22 cellular contexts compared by ENCODE assay signal in genomic region chr10:110118891-110119621, GRCh38.
DNase-seq lines count a peak whose midpoint lies in the region; ATAC-seq and TF ChIP-seq lines count a peak whose summit lies in the region.
"Had no signal": no experiment of that assay in that cellular context is flagged by ENCODE, and none has a peak within 500 bp of the region (broad histone marks: within the 10 kb centered on the region; RNA-seq: fewer than 3 reads in every experiment).

No MANE protein-coding gene starts in this region.

- peak overlapping the region; percentile 50 for H3K27ac Mint-ChIP-seq in CD4-positive, alpha-beta T cell
- H3K27ac Mint-ChIP-seq in nephron progenitor cell: peak overlapping the region; percentile 45
- H3K27ac Mint-ChIP-seq: activated naive CD4-positive, alpha-beta T cell treated with anti-CD3 and anti-CD28 coated beads, Interleukin-2, amount 50 U/mL, for 72 hours had no signal

- no peaks in the 10 kb centered on the region for H3K27me3 ChIP-seq in CD4-positive, alpha-beta T cell (ENCODE audit: control insufficient read depth, insufficient read depth, low read length)
- H3K27me3 ChIP-seq in cardiac muscle cell: no peaks in the 10 kb centered on the region
- H3K27me3 ChIP-seq: right lobe of liver, SJSA1 had no signal

- H3K4me3 ChIP-seq in AG10803 (ENCODE audit: low read length) (no peak overlapping the region), cardiac muscle cell (no peak overlapping the region)
- H3K4me3 ChIP-seq: right lobe of liver, SJSA1 had no signal

- peaks cover 16% of the 10 kb centered on the region for H3K4me1 Mint-ChIP-seq in CD4-positive, alpha-beta T cell (ENCODE audit: low read depth)
- no peaks in the 10 kb centered on the region for H3K4me1 Mint-ChIP-seq in nephron progenitor cell

- DNase-seq in AG10803 (ENCODE audit: low read depth): peak; percentile 6
- DNase-seq in CD4-positive, alpha-beta T cell: no peak
- DNase-seq in cardiac muscle cell (ENCODE audit: low read depth in 1 of 2, low spot score in 1 of 2): peak in 1 of 2 donors; percentile 80
- no peak for DNase-seq in nephron progenitor cell
- DNase-seq in sciatic nerve (ENCODE audit: low spot score): no peak
- DNase-seq in NCI-H1048 (lab: John Stamatoyannopoulos, UW): no peak
- DNase-seq: CD8-positive, alpha-beta memory T cell; cerebellar nuclear complex; DMS153; effector memory CD4-positive, alpha-beta T cell; foreskin melanocyte; mammary epithelial cell; NCI-H1417; NCI-H524; NK-92 treated with Interleukin-12 subunit alpha and Interleukin-12 subunit beta, amount 100 ng/mL, for 24 hours; right lobe of liver had no signal

- no peak for ATAC-seq in CD4-positive, alpha-beta T cell (ENCODE audit: poor library complexity)
- ATAC-seq in HG03469 (IDR thresholded peaks at IDR 0.05; ENCODE audit: unreplicated experiment) (no peak), sciatic nerve (no peak), HG03280 (IDR thresholded peaks at IDR 0.05; ENCODE audit: unreplicated experiment) (no peak)
- ATAC-seq: activated naive CD4-positive, alpha-beta T cell treated with anti-CD3 and anti-CD28 coated beads, Interleukin-2, amount 50 U/mL, for 72 hours; Panc1; right lobe of liver had no signal

- H3K4me3 Mint-ChIP-seq in CD4-positive, alpha-beta T cell: no peak overlapping the region
- H3K4me3 Mint-ChIP-seq in nephron progenitor cell: no peak overlapping the region
- H3K4me3 Mint-ChIP-seq: CD8-positive, alpha-beta memory T cell; IgD-negative memory B cell had no signal

- POLR2A ChIA-PET in CD4-positive, alpha-beta T cell (lab: Charles Lee): no interaction called here

- CTCF ChIA-PET in CD4-positive, alpha-beta T cell (lab: Charles Lee): interaction anchor here (1.7 kb wide), 1 partner anchor 235 kb away, joined by 5 read pairs; no protein-coding TSS in a partner anchor

- TF ChIP-seq CTCF in AG10803 (conservative IDR thresholded peaks at IDR 0.05; ENCODE audit: low read length) (no peak), cardiac muscle cell (IDR thresholded peaks at IDR 0.05; ENCODE audit: low read depth, low read length) (no peak), nephron progenitor cell (IDR thresholded peaks at IDR 0.05) (no peak)
- TF ChIP-seq CTCF in CD4-positive, alpha-beta T cell (IDR thresholded peaks at IDR 0.05): no peak

- no peaks in the 10 kb centered on the region for H3K9me3 Mint-ChIP-seq in CD4-positive, alpha-beta T cell
- peaks cover 3% of the 10 kb centered on the region for H3K9me3 Mint-ChIP-seq in nephron progenitor cell
- H3K9me3 Mint-ChIP-seq: activated naive CD4-positive, alpha-beta T cell treated with anti-CD3 and anti-CD28 coated beads, Interleukin-2, amount 50 U/mL, for 72 hours; CD8-positive, alpha-beta memory T cell; IgD-negative memory B cell had no signal

- H3K4me1 ChIP-seq in cardiac muscle cell (ENCODE audit: low read depth): peaks cover 18% of the 10 kb centered on the region
- H3K4me1 ChIP-seq: right lobe of liver, SJSA1 had no signal

- no peaks in the 10 kb centered on the region for H3K27me3 Mint-ChIP-seq in CD4-positive, alpha-beta T cell
- H3K27me3 Mint-ChIP-seq in nephron progenitor cell (ENCODE audit: low read depth, poor library complexity): no peaks in the 10 kb centered on the region
- H3K27me3 Mint-ChIP-seq: CD8-positive, alpha-beta memory T cell; IgD-negative memory B cell had no signal

- no peaks in the 10 kb centered on the region for H3K9me3 ChIP-seq in CD4-positive, alpha-beta T cell (ENCODE audit: control insufficient read depth, low read length)
- no peaks in the 10 kb centered on the region for H3K9me3 ChIP-seq in cardiac muscle cell (ENCODE audit: low read depth)
- H3K9me3 ChIP-seq: right lobe of liver, SJSA1 had no signal

- intact Hi-C loops in CD4-positive, alpha-beta T cell (cut with DNase I, micrococcal nuclease): loop anchor here in 1 of 2 experiments (5.0 kb wide), 1 partner anchor 237 kb away; no protein-coding TSS in a partner anchor
- intact Hi-C loops in sciatic nerve (cut with DNase I): no loop called here

- peaks cover 33% of the 10 kb centered on the region for H3K36me3 ChIP-seq in cardiac muscle cell

- H3K27ac ChIP-seq in CD4-positive, alpha-beta T cell (ENCODE audit: low read depth, low read length): no peak overlapping the region
- peak overlapping the region; percentile 96 for H3K27ac ChIP-seq in cardiac muscle cell
- H3K27ac ChIP-seq: right lobe of liver, SJSA1 had no signal

- peaks cover 94% of the 10 kb centered on the region for H3K36me3 Mint-ChIP-seq in CD4-positive, alpha-beta T cell (ENCODE audit: low read depth)
- H3K36me3 Mint-ChIP-seq in nephron progenitor cell (ENCODE audit: low read depth): peaks cover 84% of the 10 kb centered on the region
